ENCODE assay signal across 24 cellular contexts in genomic region chr20:11200423-11200822, GRCh38.
A peak's percentile ranks its signal among the peaks of the same experiment; 100 is the strongest.
DNase-seq lines count a peak whose midpoint lies in the region; ATAC-seq, FAIRE-seq and TF ChIP-seq lines count a peak whose summit lies in the region.
"Had no signal": no experiment of that assay in that cellular context is flagged by ENCODE, and none has a peak within 500 bp of the region (broad histone marks: within the 10 kb centered on the region; RNA-seq: fewer than 3 reads in every experiment).

No MANE protein-coding gene starts in this region.

- H3K36me3 ChIP-seq in kidney (ENCODE audit: control insufficient read depth in 1 of 2, insufficient read depth in 2 of 2, low read length in 2 of 2) (no peaks in the 10 kb centered on the region), gastrocnemius medialis (no peaks in the 10 kb centered on the region)
- H3K36me3 ChIP-seq: MG63 had no signal

- no peak overlapping the region for H3K9ac ChIP-seq in kidney (ENCODE audit: low read length in 2 of 2)

- H3K4me3 ChIP-seq in kidney (ENCODE audit: low read length in 2 of 2), result no peak overlapping the region
- H3K4me3 ChIP-seq in gastrocnemius medialis, result no peak overlapping the region
- H3K4me3 ChIP-seq: GM12878, MG63 had no signal

- peak; percentile 70 for FAIRE-seq in TTC549 (lab: Jason Lieb, UNC)
- peak; percentile 25 for FAIRE-seq in kidney (lab: Jason Lieb, UNC)
- FAIRE-seq: GM12878, H54 had no signal

- H3K4me1 ChIP-seq in kidney (ENCODE audit: control insufficient read depth in 1 of 2, insufficient read depth in 1 of 2, low read depth in 1 of 2, low read length in 2 of 2), result peaks cover 2 to 4% of the 10 kb centered on the region in 2 donors
- H3K4me1 ChIP-seq in gastrocnemius medialis, result peaks cover 5 to 7% of the 10 kb centered on the region in 2 donors

- no peaks in the 10 kb centered on the region for H3K27me3 ChIP-seq in gastrocnemius medialis
- H3K27me3 ChIP-seq: MG63 had no signal

- H3K9me3 ChIP-seq in kidney (ENCODE audit: control insufficient read depth in 1 of 2, low read length in 2 of 2) (no peaks in the 10 kb centered on the region), gastrocnemius medialis (no peaks in the 10 kb centered on the region)
- H3K9me3 ChIP-seq: MG63 had no signal

- DNase-seq in DMS79 (lab: John Stamatoyannopoulos, UW) (peak; percentile 3), NCI-H1105 (lab: John Stamatoyannopoulos, UW) (peak; percentile 50), kidney (no peak), DMS53 (lab: John Stamatoyannopoulos, UW) (no peak), GM19240 (ENCODE audit: insufficient read length, low spot score) (no peak), gastrocnemius medialis (no peak), NCI-H226 (no peak)
- DNase-seq: 8988T; CD4-positive, CD25-positive, alpha-beta regulatory T cell; DMS153; GDM1; KBM-7; MG63; NCI-H1417; NCI-H1694 treated with DMSO at 0.1 percent for 48 hours; NCI-H2081; NCI-H446 treated with DMSO at 0.1 percent for 48 hours; NCI-H526 treated with DMSO at 0.1 percent for 48 hours; SHP77 treated with DMSO at 0.1 percent for 48 hours; T-helper 1 cell had no signal

- intact Hi-C loops in kidney (cut with DNase I) (no loop called here), gastrocnemius medialis (cut with DNase I; ENCODE audit: low total_unique reads) (loop anchor here (10.0 kb wide), 1 partner anchor 726 kb away; no protein-coding TSS in a partner anchor)

- TF ChIP-seq POLR2A in gastrocnemius medialis (IDR thresholded peaks at IDR 0.05), result no peak

- no peak for TF ChIP-seq CTCF in kidney (IDR thresholded peaks at IDR 0.05; ENCODE audit: borderline replicate concordance, extremely low read depth, insufficient read depth)
- TF ChIP-seq CTCF in gastrocnemius medialis (IDR thresholded peaks at IDR 0.05 in 4 of 5, conservative IDR thresholded peaks at IDR 0.05 in 1 of 5), result no peak

- in situ Hi-C loops in gastrocnemius medialis (cut with MboI; ENCODE audit: low sequenced_read_pairs in 4 of 4), result loop anchor here in 2 of 4 donors (10.0 kb wide), 3 partner anchors 516 to 646 kb away; partner anchors contain the start of gene JAG1 (in 1 of the 2)

- no peak for ATAC-seq in gastrocnemius medialis
- ATAC-seq: Panc1 had no signal

- H3K27ac ChIP-seq in kidney (ENCODE audit: low read depth in 2 of 2, low read length in 2 of 2) (no peak overlapping the region), gastrocnemius medialis (no peak overlapping the region)

Comparison
In these comparisons a context has a peak if more than half of its experiments do, and no peak if none do; other contexts are left out.
1. DNase-seq: peak in DMS79 (single experiment) and NCI-H1105 (single experiment); none in kidney (single experiment), DMS53 (single experiment), GM19240 (single experiment), gastrocnemius medialis (0 of 2) and NCI-H226 (single experiment).